ENCODE assay signal across 15 cellular contexts in genomic region chr6:126188271-126188909, GRCh38.
DNase-seq lines count a peak whose midpoint lies in the region; FAIRE-seq and TF ChIP-seq lines count a peak whose summit lies in the region.
"Had no signal": no experiment of that assay in that cellular context is flagged by ENCODE, and none has a peak within 500 bp of the region (broad histone marks: within the 10 kb centered on the region; RNA-seq: fewer than 3 reads in every experiment).

No MANE protein-coding gene starts in this region.

- in situ Hi-C loops in mammary epithelial cell (cut with MboI; ENCODE audit: low sequenced_read_pairs in 2 of 2): no loop called here

- peaks cover 1% of the 10 kb centered on the region for H3K4me1 ChIP-seq in mammary epithelial cell (ENCODE audit: insufficient read depth, low read length)
- H3K4me1 ChIP-seq: SJSA1 had no signal

- H3K27me3 ChIP-seq in mammary epithelial cell (ENCODE audit: insufficient read depth, low read length): no peaks in the 10 kb centered on the region
- H3K27me3 ChIP-seq in dorsolateral prefrontal cortex: no peaks in the 10 kb centered on the region
- H3K27me3 ChIP-seq: SJSA1 had no signal

- peak overlapping the region; percentile 41 for H3K4me2 ChIP-seq in mammary epithelial cell (ENCODE audit: insufficient read depth, low read depth, low read length)

- DNase-seq in AG09319 (ENCODE audit: extremely low read depth, low read depth): peak; percentile 28
- DNase-seq in HTR-8/SVneo (ENCODE audit: insufficient read length, low spot score): peak; percentile 11
- DNase-seq in mammary epithelial cell: peak; percentile 74
- DNase-seq in kidney glomerular epithelial cell (lab: John Stamatoyannopoulos, UW): peak; percentile 60
- no peak for DNase-seq in medulla oblongata (ENCODE audit: extremely low spot score)
- DNase-seq in dorsolateral prefrontal cortex: no peak
- DNase-seq in D341Med (ENCODE audit: low spot score): no peak
- DNase-seq in COLO668 (lab: John Stamatoyannopoulos, UW; ENCODE audit: unreplicated experiment): no peak
- DNase-seq: activated naive CD8-positive, alpha-beta T cell treated with anti-CD3 and anti-CD28 coated beads, Interleukin-2, amount 50 U/mL, for 24 hours; activated T-cell treated with anti-CD3 and anti-CD28 coated beads, Interleukin-2, amount 50 U/mL, for 72 hours; AML-193; dermis blood vessel endothelial cell; DMS79; NCI-H1092 had no signal

- H3K4me3 ChIP-seq in mammary epithelial cell (replicated peaks in 1 of 3; ENCODE audit: insufficient read depth in 1 of 3, low read depth in 2 of 3, low read length in 3 of 3): no peak overlapping the region
- no peak overlapping the region for H3K4me3 ChIP-seq in dorsolateral prefrontal cortex
- H3K4me3 ChIP-seq: SJSA1 had no signal

- CTCF ChIA-PET in mammary epithelial cell (lab: Charles Lee; ENCODE audit: low non-redundant PET): no interaction called here

- intact Hi-C loops in mammary epithelial cell (cut with micrococcal nuclease): no loop called here
- intact Hi-C loops in dorsolateral prefrontal cortex (cut with DNase I): no loop called here

- no peak overlapping the region for H3K9ac ChIP-seq in mammary epithelial cell (ENCODE audit: insufficient read depth, low read length)

- TF ChIP-seq CTCF in AG09319 (IDR thresholded peaks at IDR 0.05; ENCODE audit: low read depth, low read length): no peak
- TF ChIP-seq CTCF in mammary epithelial cell (conservative IDR thresholded peaks at IDR 0.05 in 1 of 2, IDR thresholded peaks at IDR 0.05 in 1 of 2; ENCODE audit: extremely low read depth in 1 of 2, insufficient read depth in 1 of 2, low read depth in 1 of 2, low read length in 2 of 2): no peak
- no peak for TF ChIP-seq CTCF in dorsolateral prefrontal cortex (IDR thresholded peaks at IDR 0.05 in 54 of 56, conservative IDR thresholded peaks at IDR 0.05 in 2 of 56; ENCODE audit: low read depth in 1 of 56, partially characterized antibody in 56 of 56)

- no peaks in the 10 kb centered on the region for H3K36me3 ChIP-seq in mammary epithelial cell (ENCODE audit: insufficient read depth, low read length)
- H3K36me3 ChIP-seq: SJSA1 had no signal

- no peak for FAIRE-seq in HTR-8/SVneo (lab: Jason Lieb, UNC)

- H3K9me3 ChIP-seq in mammary epithelial cell (replicated peaks; ENCODE audit: insufficient read depth, low read length): no peaks in the 10 kb centered on the region
- H3K9me3 ChIP-seq: SJSA1 had no signal

- 32% methylated on average over 1 of the region's 1 CpG for WGBS in mammary epithelial cell (ENCODE audit: low coverage, missing lambda C conversion rate)

- H3K27ac ChIP-seq in mammary epithelial cell (ENCODE audit: insufficient read depth, low read depth, low read length): no peak overlapping the region
- no peak overlapping the region for H3K27ac ChIP-seq in dorsolateral prefrontal cortex
- H3K27ac ChIP-seq: SJSA1 had no signal

- no peaks in the 10 kb centered on the region for H3K79me2 ChIP-seq in mammary epithelial cell (ENCODE audit: insufficient read depth, low read length)

- no peaks in the 10 kb centered on the region for H4K20me1 ChIP-seq in mammary epithelial cell (ENCODE audit: insufficient read depth, low read length)

- BruUV-seq in mammary epithelial cell (replicated peaks; lab: Mats Ljungman, UMichigan): no TSS peak

- dilution Hi-C loops in mammary epithelial cell (cut with HindIII; ENCODE audit: low sequenced_read_pairs): no loop called here

- no peak overlapping the region for H2AFZ ChIP-seq in mammary epithelial cell (ENCODE audit: low read depth, low read length)

Comparison
In these comparisons a context has a peak if more than half of its experiments do, and no peak if none do; other contexts are left out.
1. DNase-seq: peak in AG09319 (single experiment), HTR-8/SVneo (single experiment), mammary epithelial cell (single experiment) and kidney glomerular epithelial cell (single experiment); none in medulla oblongata (single experiment), dorsolateral prefrontal cortex (0 of 10), D341Med (single experiment) and COLO668 (single experiment).